7 cellular contexts compared by ENCODE assay signal in the genomic region with DNA sequence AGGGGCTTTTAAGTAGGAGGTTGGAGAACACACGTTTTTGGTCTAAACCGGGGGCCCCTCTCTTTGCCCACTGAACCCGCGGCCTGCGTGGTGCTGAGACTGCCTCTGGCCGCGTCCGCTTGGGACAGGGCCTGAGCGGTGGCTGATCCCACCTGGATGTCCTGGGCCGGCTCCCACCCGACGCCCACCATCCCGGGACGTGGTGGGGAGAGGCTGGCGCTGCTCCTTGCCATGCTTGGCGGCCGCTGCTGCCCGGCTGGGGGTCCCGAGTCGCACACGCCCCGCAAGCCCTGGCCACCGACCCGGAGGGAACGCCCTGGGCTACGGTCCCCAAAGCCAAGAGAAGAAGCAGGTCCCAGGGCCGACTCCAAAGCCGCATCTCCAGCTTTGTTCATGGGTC.
DNase-seq lines count a peak whose midpoint lies in the region; ATAC-seq and TF ChIP-seq lines count a peak whose summit lies in the region.
"Not testable (repeated sequence)": the region's sequence is repeated elsewhere in the genome, so short reads cannot be mapped to it uniquely, and the experiment has no call there.

No MANE protein-coding gene starts in this region.

- not testable (repeated sequence) for H3K27me3 Mint-ChIP-seq in osteocyte (ENCODE audit: unreplicated experiment); stimulated activated naive CD8-positive, alpha-beta T cell treated with anti-CD3 and anti-CD28 coated beads, Interleukin-15, amount 100 ng/mL, for 72 hours

- CTCF ChIA-PET in Panc1 (lab: Charles Lee) = not testable (repeated sequence)

- not testable (repeated sequence) for H3K4me1 Mint-ChIP-seq in osteocyte (ENCODE audit: unreplicated experiment); stimulated activated naive CD8-positive, alpha-beta T cell treated with anti-CD3 and anti-CD28 coated beads, Interleukin-15, amount 100 ng/mL, for 72 hours

- not testable (repeated sequence) for H3K9me3 ChIP-seq in Panc1 (ENCODE audit: control insufficient read depth, insufficient read depth, low read depth, low read length); lower lobe of right lung

- in situ Hi-C loops in Panc1 (cut with HindIII; ENCODE audit: low pct_unique_long_range_greater_than_20kb, low sequenced_read_pairs) = not testable (repeated sequence)

- not testable (repeated sequence) for H3K9me3 Mint-ChIP-seq in osteocyte (ENCODE audit: unreplicated experiment); stimulated activated naive CD8-positive, alpha-beta T cell treated with anti-CD3 and anti-CD28 coated beads, Interleukin-15, amount 100 ng/mL, for 72 hours

- ATAC-seq in Panc1 (peak; percentile 8; the same call in 1 of the 2 replicates), lower lobe of right lung (peak; percentile 5 to 16)
- ATAC-seq in Right ventricle myocardium superior (ENCODE audit: poor library complexity) = not testable (repeated sequence)
- peak; percentile 33 for ATAC-seq in stimulated activated naive CD8-positive, alpha-beta T cell treated with anti-CD3 and anti-CD28 coated beads, Interleukin-15, amount 100 ng/mL, for 72 hours

- not testable (repeated sequence) for H3K4me3 Mint-ChIP-seq in osteocyte (ENCODE audit: unreplicated experiment); stimulated activated naive CD8-positive, alpha-beta T cell treated with anti-CD3 and anti-CD28 coated beads, Interleukin-15, amount 100 ng/mL, for 72 hours

- not testable (repeated sequence) for H3K27ac Mint-ChIP-seq in osteocyte (ENCODE audit: unreplicated experiment); stimulated activated naive CD8-positive, alpha-beta T cell treated with anti-CD3 and anti-CD28 coated beads, Interleukin-15, amount 100 ng/mL, for 72 hours

- not testable (repeated sequence) for H3K36me3 Mint-ChIP-seq in osteocyte (ENCODE audit: unreplicated experiment)

- H3K4me3 ChIP-seq in Panc1 (ENCODE audit: low read depth in 2 of 2, low read length in 2 of 2); lower lobe of right lung: not testable (repeated sequence)

- POLR2A ChIA-PET in Panc1 (lab: Charles Lee) = not testable (repeated sequence)

- not testable (repeated sequence) for H3K4me1 ChIP-seq in Panc1 (ENCODE audit: control insufficient read depth, insufficient read depth, low read length); lower lobe of right lung

- intact Hi-C loops in Panc1 (cut with micrococcal nuclease; ENCODE audit: unreplicated experiment); Right ventricle myocardium superior (cut with DNase I); lower lobe of right lung (cut with DNase I): not testable (repeated sequence)

- not testable (repeated sequence) for H3K36me3 ChIP-seq in Panc1 (ENCODE audit: control insufficient read depth, insufficient read depth, low read length); lower lobe of right lung

- not testable (repeated sequence) for H3K27ac ChIP-seq in Panc1 (ENCODE audit: low read length); lower lobe of right lung

- BruUV-seq in Panc1 (replicated peaks; lab: Mats Ljungman, UMichigan) = not testable (repeated sequence)

- TF ChIP-seq CTCF in Panc1 (IDR thresholded peaks at IDR 0.05); lower lobe of right lung (IDR thresholded peaks at IDR 0.05); osteocyte (IDR thresholded peaks at IDR 0.05): not testable (repeated sequence)

- H3K27me3 ChIP-seq in Panc1 (ENCODE audit: control insufficient read depth, insufficient read depth, low read length); lower lobe of right lung (ENCODE audit: low read depth): not testable (repeated sequence)

- DNase-seq in Panc1 (ENCODE audit: low read depth, low spot score) = not testable (repeated sequence)
- DNase-seq in activated effector memory CD4-positive, alpha-beta T cell treated with anti-CD3 and anti-CD28 coated beads, Interleukin-2, amount 50 U/mL, for 16 hours = peak; percentile 66
- DNase-seq in Right ventricle myocardium superior (peak; percentile 42), islet precursor cell (peak; percentile 54), lower lobe of right lung (peak; percentile 52), osteocyte (ENCODE audit: extremely low spot score, unreplicated experiment) (peak; percentile 91)
- peak in 1 of 2 donors; percentile 9 for DNase-seq in stimulated activated naive CD8-positive, alpha-beta T cell treated with anti-CD3 and anti-CD28 coated beads, Interleukin-15, amount 100 ng/mL, for 72 hours
